In the genomic region with DNA sequence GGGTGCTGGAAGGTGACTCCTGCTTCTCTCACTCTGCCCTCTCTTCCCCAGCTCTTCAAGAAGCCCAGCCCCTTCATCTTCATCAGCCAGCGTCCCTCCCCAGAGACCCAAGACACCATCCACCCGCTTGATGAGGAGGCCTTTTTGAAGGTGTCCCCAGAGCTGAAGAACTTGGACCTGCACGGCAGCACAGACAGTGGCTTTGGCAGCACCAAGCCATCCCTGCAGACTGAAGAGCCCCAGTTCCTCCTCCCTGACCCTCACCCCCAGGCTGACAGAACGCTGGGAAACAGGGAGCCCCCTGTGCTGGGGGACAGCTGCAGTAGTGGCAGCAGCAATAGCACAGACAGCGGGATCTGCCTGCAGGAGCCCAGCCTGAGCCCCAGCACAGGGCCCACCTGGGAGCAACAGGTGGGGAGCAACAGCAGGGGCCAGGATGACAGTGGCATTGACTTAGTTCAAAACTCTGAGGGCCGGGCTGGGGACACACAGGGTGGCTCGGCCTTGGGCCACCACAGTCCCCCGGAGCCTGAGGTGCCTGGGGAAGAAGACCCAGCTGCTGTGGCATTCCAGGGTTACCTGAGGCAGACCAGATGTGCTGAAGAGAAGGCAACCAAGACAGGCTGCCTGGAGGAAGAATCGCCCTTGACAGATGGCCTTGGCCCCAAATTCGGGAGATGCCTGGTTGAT, we compare ENCODE assay signal across 18 cellular contexts. TPM values are rescaled to one million over a fixed set of nuclear protein-coding genes. Genes with fewer than 3 reads are reported as not detected.
DNase-seq lines count a peak whose midpoint lies in the region; ATAC-seq, FAIRE-seq and TF ChIP-seq lines count a peak whose summit lies in the region.
"Had no signal": no experiment of that assay in that cellular context is flagged by ENCODE, and none has a peak within 500 bp of the region (broad histone marks: within the 10 kb centered on the region; RNA-seq: fewer than 3 reads in every experiment).

No MANE protein-coding gene starts in this region.

- no peaks in the 10 kb centered on the region for H4K20me1 ChIP-seq in GM23248 (ENCODE audit: insufficient read depth)

- no peaks in the 10 kb centered on the region for H3K27me3 ChIP-seq in GM23248 (replicated peaks; ENCODE audit: insufficient read depth)
- H3K27me3 ChIP-seq: ascending aorta had no signal

- no peaks in the 10 kb centered on the region for H3F3A ChIP-seq in GM23248 (ENCODE audit: insufficient read depth)

- no peak overlapping the region for H3K9ac ChIP-seq in GM23248

- peaks cover 80% of the 10 kb centered on the region for H3K4me1 Mint-ChIP-seq in activated T-helper 2 cell treated with anti-CD3 and anti-CD28 coated beads, Interferon-gamma antibody, Interleukin-2, Interleukin-4, amounts not matched to agents 10 μg/mL and 5 μg/mL and 100 μg/mL, durations not matched to agents 14 hours and 24 hours and 36 hours (ENCODE audit: low read depth)
- peaks cover 83 to 90% of the 10 kb centered on the region in 2 donors for H3K4me1 Mint-ChIP-seq in natural killer cell

- no peak overlapping the region for H3K4me3 Mint-ChIP-seq in activated T-helper 2 cell treated with anti-CD3 and anti-CD28 coated beads, Interferon-gamma antibody, Interleukin-2, Interleukin-4, amounts not matched to agents 10 μg/mL and 5 μg/mL and 100 μg/mL, durations not matched to agents 14 hours and 24 hours and 36 hours (ENCODE audit: low read depth)
- peak overlapping the region; percentile 13 for H3K4me3 Mint-ChIP-seq in natural killer cell

- H3K36me3 ChIP-seq in GM23248 (ENCODE audit: low read depth), result no peaks in the 10 kb centered on the region
- H3K36me3 ChIP-seq: ascending aorta, WERI-Rb-1 had no signal

- no peaks in the 10 kb centered on the region for H3K27me3 Mint-ChIP-seq in activated T-helper 2 cell treated with anti-CD3 and anti-CD28 coated beads, Interferon-gamma antibody, Interleukin-2, Interleukin-4, amounts not matched to agents 10 μg/mL and 5 μg/mL and 100 μg/mL, durations not matched to agents 14 hours and 24 hours and 36 hours (ENCODE audit: low read depth)
- H3K27me3 Mint-ChIP-seq in natural killer cell (ENCODE audit: low read depth in 2 of 2), result no peaks in the 10 kb centered on the region

- DNase-seq in GM12892 (ENCODE audit: insufficient read length), result no peak
- DNase-seq in activated T-helper 2 cell treated with anti-CD3 and anti-CD28 coated beads, Interferon-gamma antibody, Interleukin-2, Interleukin-4, amounts not matched to agents 10 μg/mL and 5 μg/mL and 100 μg/mL, durations not matched to agents 14 hours and 24 hours and 36 hours (ENCODE audit: low spot score), result no peak
- DNase-seq in natural killer cell, result peak; percentile 13
- no peak for DNase-seq in DMS53 (lab: John Stamatoyannopoulos, UW)
- DNase-seq in GM23248, result no peak
- DNase-seq in SKM-1 treated with dmso at 0.1 percent for 144 hours (lab: John Stamatoyannopoulos, UW; ENCODE audit: unreplicated experiment), result no peak
- DNase-seq: C1 segment of cervical spinal cord; DND-41; foreskin melanocyte; Kasumi-1; NCI-H1417; stimulated activated CD4-positive, alpha-beta T cell treated with anti-CD3 and anti-CD28 coated beads, Interleukin-4, amount 100 ng/mL, for 24 hours; trophoblast cell; WERI-Rb-1 had no signal

- in situ Hi-C loops in GM23248 (cut with MboI), result no loop called here

- H3K27ac Mint-ChIP-seq in activated T-helper 2 cell treated with anti-CD3 and anti-CD28 coated beads, Interferon-gamma antibody, Interleukin-2, Interleukin-4, amounts not matched to agents 10 μg/mL and 5 μg/mL and 100 μg/mL, durations not matched to agents 14 hours and 24 hours and 36 hours, result peak overlapping the region; percentile 87
- H3K27ac Mint-ChIP-seq in natural killer cell, result peak overlapping the region; percentile 93 to 97

- H3K4me1 ChIP-seq in GM23248 (ENCODE audit: insufficient read depth), result no peaks in the 10 kb centered on the region
- H3K4me1 ChIP-seq: ascending aorta had no signal

- H3K9me2 ChIP-seq in GM23248 (ENCODE audit: insufficient read depth), result no peaks in the 10 kb centered on the region

- FAIRE-seq in GM12892 (lab: Jason Lieb, UNC), result peak; percentile 69
- FAIRE-seq: RCC 7860 had no signal

- no peaks in the 10 kb centered on the region for H3K9me3 ChIP-seq in GM23248 (ENCODE audit: low read depth)
- H3K9me3 ChIP-seq: ascending aorta had no signal

- no peak overlapping the region for H3K4me2 ChIP-seq in GM23248 (ENCODE audit: unreplicated experiment)

- no peak overlapping the region for H3K4me3 ChIP-seq in GM23248
- H3K4me3 ChIP-seq: ascending aorta had no signal

- no peaks in the 10 kb centered on the region for H3K79me2 ChIP-seq in GM23248 (ENCODE audit: insufficient read depth)

- no peak overlapping the region for H3K27ac ChIP-seq in GM23248
- H3K27ac ChIP-seq: ascending aorta, WERI-Rb-1 had no signal

- no peak; the same call in 1 of the 2 replicates for TF ChIP-seq POLR2A in GM12892 (IDR thresholded peaks at IDR 0.05; ENCODE audit: low read depth, low read length)

- WGBS in GM23248 (ENCODE audit: low coverage in 1 of 2, low lambda C conversion rate in 2 of 2, missing lambda C conversion rate in 2 of 2), 2 experiments, result 27 to 31% methylated on average over 7 to 10 of the region's 10 CpGs

- ATAC-seq in HG03103 (IDR thresholded peaks at IDR 0.05; ENCODE audit: low read depth, unreplicated experiment), result peak; percentile 5
- ATAC-seq in natural killer cell, result no peak
- ATAC-seq: left lobe of liver had no signal

- peaks cover 84% of the 10 kb centered on the region for H3K36me3 Mint-ChIP-seq in activated T-helper 2 cell treated with anti-CD3 and anti-CD28 coated beads, Interferon-gamma antibody, Interleukin-2, Interleukin-4, amounts not matched to agents 10 μg/mL and 5 μg/mL and 100 μg/mL, durations not matched to agents 14 hours and 24 hours and 36 hours (ENCODE audit: low read depth)
- H3K36me3 Mint-ChIP-seq in natural killer cell, result peaks cover 19% of the 10 kb centered on the region

- H3K9me3 Mint-ChIP-seq in activated T-helper 2 cell treated with anti-CD3 and anti-CD28 coated beads, Interferon-gamma antibody, Interleukin-2, Interleukin-4, amounts not matched to agents 10 μg/mL and 5 μg/mL and 100 μg/mL, durations not matched to agents 14 hours and 24 hours and 36 hours, result peaks cover 4% of the 10 kb centered on the region
- H3K9me3 Mint-ChIP-seq in natural killer cell, result peaks cover 0 to 3% of the 10 kb centered on the region in 2 donors

- H2AFZ ChIP-seq in GM23248, result no peak overlapping the region

- TF ChIP-seq CTCF in natural killer cell (IDR thresholded peaks at IDR 0.05), result no peak

- intact Hi-C loops in activated T-helper 2 cell treated with anti-CD3 and anti-CD28 coated beads, Interferon-gamma antibody, Interleukin-2, Interleukin-4, amounts not matched to agents 10 μg/mL and 5 μg/mL and 100 μg/mL, durations not matched to agents 14 hours and 24 hours and 36 hours (cut with micrococcal nuclease), result no loop called here
- intact Hi-C loops in natural killer cell (cut with micrococcal nuclease), result no loop called here

RNA-seq across cellular contexts. Expression of a gene that starts 12.6 kb away (rescaled TPM):
- 7.5 TPM for polyA plus RNA-seq in GM12892 (2012; ENCODE audit: missing spikeins)
- 144 and 147 TPM in 2 replicates for total RNA-seq in activated T-helper 2 cell treated with anti-CD3 and anti-CD28 coated beads, Interferon-gamma antibody, Interleukin-2, Interleukin-4, amounts not matched to agents 10 μg/mL and 5 μg/mL and 100 μg/mL, durations not matched to agents 14 hours and 24 hours and 36 hours
- total RNA-seq in natural killer cell, result 100 to 1,000 TPM; 263 to 286 (median 268) TPM
- not detected in 2 replicates for total RNA-seq in GM23248 (2014; rRNA removed; shearing (Covaris generic))
- polyA plus RNA-seq in GM23248 (2016; fragmentation: Nextera tagmentation; extraction: Ambion mirVana), result not detected in 2 replicates

Comparison
In these comparisons a context has a peak if more than half of its experiments do, and no peak if none do; other contexts are left out.
1. RNA of a gene that starts 12.6 kb away (total RNA-seq): 263 to 286 TPM in natural killer cell and 144 to 147 TPM in activated T-helper 2 cell treated with anti-CD3 and anti-CD28 coated beads, Interferon-gamma antibody, Interleukin-2, Interleukin-4, amounts not matched to agents 10 μg/mL and 5 μg/mL and 100 μg/mL, durations not matched to agents 14 hours and 24 hours and 36 hours; not detected in GM23248; every median in the first group is over 100 times any median in the second.